In genomic region chr16:20976568-20976967, GRCh38 we compare ENCODE assay signal across 22 cellular contexts.
"Had no signal": no experiment of that assay in that cellular context is flagged by ENCODE, and none has a peak within 500 bp of the region (broad histone marks: within the 10 kb centered on the region; RNA-seq: fewer than 3 reads in every experiment).

No MANE protein-coding gene starts in this region.

- H3K4me3 Mint-ChIP-seq: activated B cell treated with CpG ODN at 0.5 μM for 24 hours; activated CD8-positive, alpha-beta T cell treated with anti-CD3 and anti-CD28 coated beads for 36 hours; activated naive CD8-positive, alpha-beta T cell treated with anti-CD3 and anti-CD28 coated beads, Interleukin-2, amount 50 U/mL, for 24 hours; activated T-cell treated with anti-CD3 and anti-CD28 coated beads, Interleukin-2, amount 50 U/mL, for 4 hours; activated T-helper 17 cell treated with anti-CD3 and anti-CD28 coated beads, Interleukin-2, amount 50 U/mL, for 72 hours; effector memory CD8-positive, alpha-beta T cell; natural killer cell; neural progenitor cell had no signal

- H3K36me3 Mint-ChIP-seq: natural killer cell, neural progenitor cell had no signal

- DNase-seq: activated B cell treated with CpG ODN at 0.5 μM for 24 hours; activated CD4-positive, alpha-beta T cell treated with anti-CD3 and anti-CD28 coated beads, Interleukin-2, amount 50 U/mL, for 1 hour; activated CD8-positive, alpha-beta T cell treated with anti-CD3 and anti-CD28 coated beads for 36 hours; activated gamma-delta T cell treated with Interleukin-2 at 50 U/mL for 16 hours; activated naive CD4-positive, alpha-beta T cell treated with anti-CD3 and anti-CD28 coated beads, Interleukin-2, amount 50 U/mL, for 16 hours; activated naive CD8-positive, alpha-beta T cell treated with anti-CD3 and anti-CD28 coated beads, Interleukin-2, amount 50 U/mL, for 24 hours; activated T-cell treated with anti-CD3 and anti-CD28 coated beads, Interleukin-2, amount 50 U/mL, for 4 hours; amygdala; caudate nucleus; cortex of kidney; effector memory CD8-positive, alpha-beta T cell; erythroblast; gastrocnemius medialis; glutamatergic neuron; left lung; lower lobe of right lung; mesenchymal stem cell; natural killer cell; right cardiac atrium; stimulated activated naive CD4-positive, alpha-beta T cell had no signal

- H3K9me3 Mint-ChIP-seq: activated B cell treated with CpG ODN at 0.5 μM for 24 hours; activated CD8-positive, alpha-beta T cell treated with anti-CD3 and anti-CD28 coated beads for 36 hours; activated naive CD8-positive, alpha-beta T cell treated with anti-CD3 and anti-CD28 coated beads, Interleukin-2, amount 50 U/mL, for 24 hours; activated T-cell treated with anti-CD3 and anti-CD28 coated beads, Interleukin-2, amount 50 U/mL, for 4 hours; activated T-helper 17 cell treated with anti-CD3 and anti-CD28 coated beads, Interleukin-2, amount 50 U/mL, for 72 hours; effector memory CD8-positive, alpha-beta T cell; natural killer cell; neural progenitor cell had no signal

- H3K4me1 Mint-ChIP-seq: activated B cell treated with CpG ODN at 0.5 μM for 24 hours; activated naive CD8-positive, alpha-beta T cell treated with anti-CD3 and anti-CD28 coated beads, Interleukin-2, amount 50 U/mL, for 24 hours; activated T-helper 17 cell treated with anti-CD3 and anti-CD28 coated beads, Interleukin-2, amount 50 U/mL, for 72 hours; natural killer cell; neural progenitor cell had no signal

- ATAC-seq: activated CD8-positive, alpha-beta T cell treated with anti-CD3 and anti-CD28 coated beads for 36 hours; activated naive CD8-positive, alpha-beta T cell treated with anti-CD3 and anti-CD28 coated beads, Interleukin-2, amount 50 U/mL, for 24 hours; activated T-cell treated with anti-CD3 and anti-CD28 coated beads, Interleukin-2, amount 50 U/mL, for 4 hours; activated T-helper 17 cell treated with anti-CD3 and anti-CD28 coated beads, Interleukin-2, amount 50 U/mL, for 72 hours; effector memory CD8-positive, alpha-beta T cell; gastrocnemius medialis; left lung; lower lobe of right lung; natural killer cell; right cardiac atrium had no signal

- H3K27ac Mint-ChIP-seq: activated B cell treated with CpG ODN at 0.5 μM for 24 hours; activated CD8-positive, alpha-beta T cell treated with anti-CD3 and anti-CD28 coated beads for 36 hours; activated naive CD8-positive, alpha-beta T cell treated with anti-CD3 and anti-CD28 coated beads, Interleukin-2, amount 50 U/mL, for 24 hours; activated T-helper 17 cell treated with anti-CD3 and anti-CD28 coated beads, Interleukin-2, amount 50 U/mL, for 72 hours; effector memory CD8-positive, alpha-beta T cell; natural killer cell; neural progenitor cell had no signal

- H3K27me3 Mint-ChIP-seq: activated naive CD8-positive, alpha-beta T cell treated with anti-CD3 and anti-CD28 coated beads, Interleukin-2, amount 50 U/mL, for 24 hours had no signal
